In genomic region chr1:25195835-25196234, GRCh38 we compare ENCODE assay signal across 35 cellular contexts. TPM values are rescaled to one million over a fixed set of nuclear protein-coding genes. Genes with fewer than 3 reads are reported as not detected.
DNase-seq lines count a peak whose midpoint lies in the region; ATAC-seq, FAIRE-seq and TF ChIP-seq lines count a peak whose summit lies in the region.
"Had no signal": no experiment of that assay in that cellular context is flagged by ENCODE, and none has a peak within 500 bp of the region (broad histone marks: within the 10 kb centered on the region; RNA-seq: fewer than 3 reads in every experiment).

No MANE protein-coding gene starts in this region.

- no peak overlapping the region for H3K27ac Mint-ChIP-seq in activated naive CD8-positive, alpha-beta T cell treated with anti-CD3 and anti-CD28 coated beads, Interleukin-2, amount 50 U/mL, for 24 hours
- H3K27ac Mint-ChIP-seq: activated T-helper 17 cell treated with anti-CD3 and anti-CD28 coated beads, Interleukin-2, amount 50 U/mL, for 72 hours; CD4-positive, alpha-beta T cell; H9 had no signal

- H3K4me1 ChIP-seq in small intestine (ENCODE audit: control insufficient read depth in 2 of 2, insufficient read depth in 1 of 2, low read depth in 1 of 2, low read length in 1 of 2) (peaks cover 2 to 5% of the 10 kb centered on the region in 2 donors), spleen (peaks cover 0 to 28% (median 6%) of the 10 kb centered on the region in 6 donors)

- H3K27me3 Mint-ChIP-seq in activated naive CD8-positive, alpha-beta T cell treated with anti-CD3 and anti-CD28 coated beads, Interleukin-2, amount 50 U/mL, for 24 hours, result peaks cover 3% of the 10 kb centered on the region
- H3K27me3 Mint-ChIP-seq: CD4-positive, alpha-beta T cell had no signal

- H3K4me3 ChIP-seq in small intestine (ENCODE audit: low read depth in 1 of 2, low read length in 2 of 2), result no peak overlapping the region
- no peak overlapping the region for H3K4me3 ChIP-seq in spleen
- H3K4me3 ChIP-seq: dorsolateral prefrontal cortex, heart right ventricle, K562, lower lobe of right lung, psoas muscle, suprapubic skin had no signal

- DNase-seq in NCI-H510A treated with DMSO at 0.1 percent for 48 hours (lab: John Stamatoyannopoulos, UW) (peak; percentile 40), NCI-H510A (lab: John Stamatoyannopoulos, UW) (no peak), NCI-H187 treated with DMSO at 0.1 percent for 48 hours (lab: John Stamatoyannopoulos, UW) (peak; percentile 61), SW480 (ENCODE audit: low spot score) (peak; percentile 98), small intestine (peak; percentile 10), spleen (no peak)
- DNase-seq in activated naive CD8-positive, alpha-beta T cell treated with anti-CD3 and anti-CD28 coated beads, Interleukin-2, amount 50 U/mL, for 24 hours, result no peak
- DNase-seq: activated CD4-positive, alpha-beta T cell treated with anti-CD3 and anti-CD28 coated beads for 48 hours; activated naive CD4-positive, alpha-beta T cell treated with anti-CD3 and anti-CD28 coated beads, Interleukin-2, amount 50 U/mL, for 16 hours; amniotic stem cell; CD4-positive, alpha-beta T cell; dorsolateral prefrontal cortex; foreskin melanocyte; H9; heart right ventricle; lower lobe of right lung; midbrain; naive thymus-derived CD8-positive, alpha-beta T cell; NCI-H1436; NCI-H748 treated with DMSO at 0.1 percent for 48 hours; occipital lobe; psoas muscle; stimulated activated CD4-positive, alpha-beta T cell treated with anti-CD3 and anti-CD28 coated beads, Interleukin-15, amount 100 ng/mL, for 24 hours; stimulated activated naive CD4-positive, alpha-beta T cell; SW 1271; T1000 had no signal

- intact Hi-C loops in spleen (cut with DNase I; ENCODE audit: low total_unique reads), result no loop called here

- no peaks in the 10 kb centered on the region for H3K9me3 Mint-ChIP-seq in activated naive CD8-positive, alpha-beta T cell treated with anti-CD3 and anti-CD28 coated beads, Interleukin-2, amount 50 U/mL, for 24 hours
- H3K9me3 Mint-ChIP-seq: activated T-helper 17 cell treated with anti-CD3 and anti-CD28 coated beads, Interleukin-2, amount 50 U/mL, for 72 hours; CD4-positive, alpha-beta T cell; H9; naive thymus-derived CD8-positive, alpha-beta T cell had no signal

- H3K4me1 Mint-ChIP-seq in activated naive CD8-positive, alpha-beta T cell treated with anti-CD3 and anti-CD28 coated beads, Interleukin-2, amount 50 U/mL, for 24 hours, result peaks cover 16% of the 10 kb centered on the region

- H3K36me3 ChIP-seq in small intestine (ENCODE audit: control insufficient read depth in 2 of 2, insufficient read depth in 2 of 2, low read length in 2 of 2) (no peaks in the 10 kb centered on the region), spleen (no peaks in the 10 kb centered on the region)
- H3K36me3 ChIP-seq: heart right ventricle, lower lobe of right lung, suprapubic skin had no signal

- H3K27me3 ChIP-seq in small intestine (ENCODE audit: control insufficient read depth in 2 of 2, insufficient read depth in 2 of 2, low read length in 2 of 2) (no peaks in the 10 kb centered on the region), spleen (replicated peaks in 1 of 7) (peaks cover 0 to 9% (median 0%) of the 10 kb centered on the region in 7 donors)

- no peak for ATAC-seq in GM18498 (IDR thresholded peaks at IDR 0.05; ENCODE audit: unreplicated experiment)
- ATAC-seq in activated naive CD8-positive, alpha-beta T cell treated with anti-CD3 and anti-CD28 coated beads, Interleukin-2, amount 50 U/mL, for 24 hours, result no peak
- ATAC-seq: activated T-helper 17 cell treated with anti-CD3 and anti-CD28 coated beads, Interleukin-2, amount 50 U/mL, for 72 hours; heart right ventricle; K562; lower lobe of right lung; naive thymus-derived CD8-positive, alpha-beta T cell; psoas muscle had no signal

- no peak for TF ChIP-seq POLR2A in spleen (IDR thresholded peaks at IDR 0.05)

- TF ChIP-seq CTCF in spleen (IDR thresholded peaks at IDR 0.05 in 8 of 11, conservative IDR thresholded peaks at IDR 0.05 in 3 of 11), result no peak

- peak overlapping the region in 1 of 2 donors; percentile 11 for H3K27ac ChIP-seq in small intestine (ENCODE audit: low read depth in 1 of 2, low read length in 1 of 2)
- H3K27ac ChIP-seq in spleen, result no peak overlapping the region
- H3K27ac ChIP-seq: dorsolateral prefrontal cortex, heart right ventricle, lower lobe of right lung, psoas muscle, suprapubic skin, VCaP had no signal

- FAIRE-seq in small intestine (lab: Jason Lieb, UNC), result no peak
- FAIRE-seq: A204.1, GM12891, HTR-8/SVneo, K562 had no signal

- WGBS in small intestine, 3 donors, result 23 to 64% (median 39%) methylated on average over 6 of the region's 6 CpGs
- WGBS in spleen, 5 donors, result 63 to 80% (median 69%) methylated on average over 6 of the region's 6 CpGs

- H3K9me3 ChIP-seq in small intestine (ENCODE audit: control insufficient read depth, low read depth) (no peaks in the 10 kb centered on the region), spleen (no peaks in the 10 kb centered on the region)
- H3K9me3 ChIP-seq: heart right ventricle, lower lobe of right lung, psoas muscle, suprapubic skin had no signal

- no peak overlapping the region for H3K4me3 Mint-ChIP-seq in activated naive CD8-positive, alpha-beta T cell treated with anti-CD3 and anti-CD28 coated beads, Interleukin-2, amount 50 U/mL, for 24 hours
- H3K4me3 Mint-ChIP-seq: activated T-helper 17 cell treated with anti-CD3 and anti-CD28 coated beads, Interleukin-2, amount 50 U/mL, for 72 hours; brain; CD4-positive, alpha-beta T cell; H9 had no signal

- H3K36me3 Mint-ChIP-seq in activated naive CD8-positive, alpha-beta T cell treated with anti-CD3 and anti-CD28 coated beads, Interleukin-2, amount 50 U/mL, for 24 hours (ENCODE audit: low read depth), result peaks cover 2% of the 10 kb centered on the region
- H3K36me3 Mint-ChIP-seq: brain; naive thymus-derived CD8-positive, alpha-beta T cell had no signal

RNA-seq across cellular contexts. Expression of gene SYF2, which starts 36.5 kb away (rescaled TPM):
- polyA plus RNA-seq in small intestine, result 100 to 1,000 TPM in 2 of 3 donors, 10 to 100 TPM in 1; 68.6 to 136 (median 113) TPM
- total RNA-seq in spleen, result 10 to 100 TPM; 38.1 to 69.3 (median 47.0) TPM
- polyA plus RNA-seq in spleen, result 10 to 100 TPM; 80.5 to 98.3 (median 93.2) TPM

RNA-seq across cellular contexts. Expression of gene RSRP1, which starts 51.4 kb away (rescaled TPM):
- polyA plus RNA-seq in small intestine (100 to 1,000 TPM in 1 of 3 donors, 10 to 100 TPM in 2; 56.7 to 291 (median 59.2) TPM), spleen (100 to 1,000 TPM; 180 to 249 (median 247) TPM)
- total RNA-seq in spleen, result 100 to 1,000 TPM; 159 to 394 (median 208) TPM

Comparison
In these comparisons a context has a peak if more than half of its experiments do, and no peak if none do; other contexts are left out.
1. DNase-seq: peak in NCI-H510A treated with DMSO at 0.1 percent for 48 hours (single experiment), NCI-H187 treated with DMSO at 0.1 percent for 48 hours (single experiment), SW480 (single experiment) and small intestine (single experiment); none in NCI-H510A (single experiment), spleen (single experiment) and activated naive CD8-positive, alpha-beta T cell treated with anti-CD3 and anti-CD28 coated beads, Interleukin-2, amount 50 U/mL, for 24 hours (single experiment).